Comparison of ENCODE assay signal across 1 cellular context in genomic region chr4:173485164-173485563, GRCh38.
TF ChIP-seq lines count a peak whose summit lies in the region.

No MANE protein-coding gene starts in this region.

TF ChIP-seq in GM12878, 131 proteins besides CTCF, POLR2A, EP300 and RAD21:
- TF ChIP-seq SIX5 (IDR thresholded peaks at IDR 0.05; ENCODE audit: low read depth, low read length, severe bottlenecking) (no peak), SPI1 (IDR thresholded peaks at IDR 0.05; ENCODE audit: borderline replicate concordance, insufficient read depth, low read depth, low read length) (no peak)
